ENCODE assay signal across 17 cellular contexts in the genomic region with DNA sequence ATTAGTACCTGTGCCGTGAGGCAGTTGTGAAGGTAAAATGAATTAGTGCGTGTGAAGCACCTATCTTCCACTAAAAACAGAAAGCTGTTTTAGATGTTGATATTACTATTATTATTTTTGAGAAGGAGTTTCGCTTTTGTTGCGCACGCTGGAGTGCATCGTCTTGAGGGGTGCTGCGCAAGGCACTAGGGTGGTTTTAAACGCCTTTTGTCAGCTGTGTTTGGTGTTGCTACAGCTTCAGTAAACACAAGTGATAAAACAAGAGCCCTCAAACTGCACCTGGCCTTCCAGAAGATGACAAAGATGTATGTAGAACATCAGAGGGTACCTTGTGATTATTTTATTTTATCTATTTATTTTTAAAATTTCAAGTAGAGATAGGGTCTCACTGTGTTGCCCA.
DNase-seq lines count a peak whose midpoint lies in the region; ATAC-seq and FAIRE-seq lines count a peak whose summit lies in the region.
"Had no signal": no experiment of that assay in that cellular context is flagged by ENCODE, and none has a peak within 500 bp of the region (broad histone marks: within the 10 kb centered on the region; RNA-seq: fewer than 3 reads in every experiment).

No MANE protein-coding gene starts in this region.

- peaks cover 0 to 12% (median 0%) of the 10 kb centered on the region in 11 experiments; a peak in 3 of 22 replicates for H3K9me3 ChIP-seq in BLaER1 treated with 17β-estradiol and CSF1 and Interleukin-3, amounts not matched to agents 10 nM and 100 nM (replicated peaks in 1 of 11)
- no peaks in the 10 kb centered on the region for H3K9me3 ChIP-seq in duodenal mucosa (ENCODE audit: control insufficient read depth in 1 of 2, low read length in 2 of 2)
- H3K9me3 ChIP-seq: adrenal gland, pancreas had no signal

- peak overlapping the region in 7 of 11 experiments; percentile 6 to 56 (median 39); a peak in 10 of 22 replicates for H3K9ac ChIP-seq in BLaER1 treated with 17β-estradiol and CSF1 and Interleukin-3, amounts not matched to agents 10 nM and 100 nM
- no peak overlapping the region for H3K9ac ChIP-seq in duodenal mucosa (ENCODE audit: low read depth in 1 of 2, low read length in 2 of 2)

- peak overlapping the region in 9 of 11 experiments; percentile 16 to 91 (median 74); a peak in 17 of 22 replicates for H3K27ac ChIP-seq in BLaER1 treated with 17β-estradiol and CSF1 and Interleukin-3, amounts not matched to agents 10 nM and 100 nM
- H3K27ac ChIP-seq in duodenal mucosa (ENCODE audit: low read depth, low read length): peak overlapping the region; percentile 28
- H3K27ac ChIP-seq: adrenal gland, pancreas had no signal

- peaks cover 0 to 87% (median 0%) of the 10 kb centered on the region in 11 experiments; a peak in 5 of 22 replicates for H4K20me1 ChIP-seq in BLaER1 treated with 17β-estradiol and CSF1 and Interleukin-3, amounts not matched to agents 10 nM and 100 nM

- no peaks in the 10 kb centered on the region for H3K27me3 ChIP-seq in BLaER1 treated with 17β-estradiol and CSF1 and Interleukin-3, amounts not matched to agents 10 nM and 100 nM
- H3K27me3 ChIP-seq in duodenal mucosa (ENCODE audit: control insufficient read depth in 1 of 2, insufficient read depth in 2 of 2, low read length in 2 of 2): no peaks in the 10 kb centered on the region
- H3K27me3 ChIP-seq: adrenal gland, pancreas had no signal

- H3K4me3 ChIP-seq in BLaER1 treated with 17β-estradiol and CSF1 and Interleukin-3, amounts not matched to agents 10 nM and 100 nM: 0 out of 20 replicates have a peak overlapping the region, but pooled peaks of 1 of the 10 experiments have one; percentile 7
- H3K4me3 ChIP-seq in duodenal mucosa (ENCODE audit: low read depth in 1 of 2, low read length in 2 of 2): no peak overlapping the region
- H3K4me3 ChIP-seq: adrenal gland, pancreas had no signal

- H3K36me3 ChIP-seq in BLaER1 treated with 17β-estradiol and CSF1 and Interleukin-3, amounts not matched to agents 10 nM and 100 nM: peaks cover 0 to 4% (median 0%) of the 10 kb centered on the region in 11 experiments; a peak in 1 of 22 replicates
- no peaks in the 10 kb centered on the region for H3K36me3 ChIP-seq in duodenal mucosa (ENCODE audit: control insufficient read depth in 1 of 2, insufficient read depth in 2 of 2, low read length in 2 of 2)
- H3K36me3 ChIP-seq: adrenal gland, pancreas had no signal

- no peak for FAIRE-seq in RCC 7860 (lab: Jason Lieb, UNC)
- FAIRE-seq: pancreas had no signal

- H3K4me1 ChIP-seq in BLaER1 treated with 17β-estradiol and CSF1 and Interleukin-3, amounts not matched to agents 10 nM and 100 nM: peaks cover 75 to 92% (median 89%) of the 10 kb centered on the region in 10 experiments
- peaks cover 0 to 8% of the 10 kb centered on the region in 2 donors for H3K4me1 ChIP-seq in duodenal mucosa (ENCODE audit: control insufficient read depth in 1 of 2, insufficient read depth in 2 of 2, low read length in 2 of 2)
- H3K4me1 ChIP-seq: adrenal gland, pancreas had no signal

- peak overlapping the region; percentile 74 to 99 (median 87) for H3K4me2 ChIP-seq in BLaER1 treated with 17β-estradiol and CSF1 and Interleukin-3, amounts not matched to agents 10 nM and 100 nM

- peak; percentile 37 for ATAC-seq in GM18867 (IDR thresholded peaks at IDR 0.05; ENCODE audit: unreplicated experiment)
- ATAC-seq in HG03354 (IDR thresholded peaks at IDR 0.05; ENCODE audit: poor library complexity, severe bottlenecking, unreplicated experiment): peak; percentile 37
- no peak for ATAC-seq in HG03039 (IDR thresholded peaks at IDR 0.05; ENCODE audit: unreplicated experiment)

- DNase-seq in RCC 7860 (ENCODE audit: low spot score): no peak
- DNase-seq in NCI-H226: no peak
- no peak for DNase-seq in GM19240 (ENCODE audit: insufficient read length, low spot score)
- DNase-seq: activated T-cell treated with anti-CD3 and anti-CD28 coated beads, Interleukin-2, amount 50 U/mL, for 48 hours; adrenal gland; glutamatergic neuron; islet precursor cell; midbrain; NCI-H146; NCI-H69; pancreas; Right ventricle myocardium superior had no signal

Comparison
In these comparisons a context has a peak if more than half of its experiments do, and no peak if none do; other contexts are left out.
1. H3K9ac ChIP-seq: peak in BLaER1 treated with 17β-estradiol and CSF1 and Interleukin-3, amounts not matched to agents 10 nM and 100 nM (7 of 11); none in duodenal mucosa (0 of 2).